19 cellular contexts compared by ENCODE assay signal in the genomic region with DNA sequence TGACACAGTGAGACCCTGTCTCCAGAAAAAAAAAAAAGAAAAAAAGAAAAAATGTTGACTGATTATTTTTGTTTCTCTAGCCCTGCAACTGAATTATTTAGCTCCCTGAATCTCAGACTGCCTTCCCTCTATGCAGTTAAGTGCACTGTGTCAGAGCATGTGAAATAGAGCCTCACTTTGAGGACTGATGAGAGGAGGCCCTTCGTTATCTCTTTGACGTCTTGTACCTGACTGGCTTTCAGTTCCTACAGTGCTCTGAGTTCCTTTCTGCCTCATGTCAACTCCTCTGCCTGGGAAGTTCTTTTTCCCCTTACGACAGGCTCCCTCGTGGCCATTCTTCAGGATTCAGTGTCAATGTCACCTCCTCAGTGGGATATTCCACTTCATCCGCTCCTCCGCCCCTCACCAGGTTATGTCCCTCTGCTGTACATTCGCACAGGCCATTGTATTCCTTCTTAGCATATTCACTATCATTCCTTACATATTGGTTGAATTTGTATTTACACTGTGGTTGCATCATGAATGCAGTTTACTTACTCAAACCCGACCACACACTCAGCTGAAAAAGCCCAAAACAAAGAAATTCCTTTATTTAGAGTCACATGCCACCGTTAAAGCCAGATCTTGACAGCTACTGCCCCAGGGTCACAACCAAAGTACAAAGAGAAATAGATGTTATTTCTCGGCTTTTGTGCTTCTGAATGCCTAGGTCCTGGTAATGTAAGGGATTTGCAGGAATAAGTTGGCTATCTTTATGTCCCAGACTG. TPM values are rescaled to one million over a fixed set of nuclear protein-coding genes. Genes with fewer than 3 reads are reported as not detected.
DNase-seq lines count a peak whose midpoint lies in the region; FAIRE-seq and TF ChIP-seq lines count a peak whose summit lies in the region.
"Had no signal": no experiment of that assay in that cellular context is flagged by ENCODE, and none has a peak within 500 bp of the region (broad histone marks: within the 10 kb centered on the region; RNA-seq: fewer than 3 reads in every experiment).

No MANE protein-coding gene starts in this region.

- H3K9me3 ChIP-seq in HAP-1 (peaks cover 8% of the 10 kb centered on the region), adipocyte (ENCODE audit: control insufficient read depth, low read length) (no peaks in the 10 kb centered on the region)
- H3K9me3 ChIP-seq: heart right ventricle had no signal

- DNase-seq in A172 (ENCODE audit: low spot score) (peak; percentile 72), HAP-1 (ENCODE audit: low spot score in 2 of 2) (peak; percentile 64 to 76), adipocyte (ENCODE audit: low read depth) (peak; percentile 86), fibroblast of pulmonary artery (ENCODE audit: low read depth) (peak; percentile 56), NCI-H146 (lab: John Stamatoyannopoulos, UW) (no peak), endothelial cell (ENCODE audit: low spot score) (no peak), D721Med (ENCODE audit: insufficient read length, low spot score) (no peak), T1000 (lab: John Stamatoyannopoulos, UW) (no peak)
- DNase-seq: activated CD8-positive, alpha-beta T cell treated with anti-CD3 and anti-CD28 coated beads for 36 hours; activated naive CD8-positive, alpha-beta T cell treated with anti-CD3 and anti-CD28 coated beads, Interleukin-2, amount 50 U/mL, for 24 hours; COR-L47; GDM1; heart right ventricle; islet precursor cell; NCI-H1694; NCI-H510A had no signal

- H3K27me3 ChIP-seq in HAP-1 (ENCODE audit: low read depth) (no peaks in the 10 kb centered on the region), adipocyte (replicated peaks; ENCODE audit: control insufficient read depth, insufficient read depth, low read length) (no peaks in the 10 kb centered on the region)
- H3K27me3 ChIP-seq: heart right ventricle had no signal

- H3K4me1 Mint-ChIP-seq in endothelial cell (ENCODE audit: unreplicated experiment) = no peaks in the 10 kb centered on the region

- no peaks in the 10 kb centered on the region for H3K9me3 Mint-ChIP-seq in endothelial cell (ENCODE audit: unreplicated experiment)
- H3K9me3 Mint-ChIP-seq: activated CD8-positive, alpha-beta T cell treated with anti-CD3 and anti-CD28 coated beads for 36 hours; activated naive CD8-positive, alpha-beta T cell treated with anti-CD3 and anti-CD28 coated beads, Interleukin-2, amount 50 U/mL, for 24 hours; activated T-helper 1 cell treated with anti-CD3 and anti-CD28 coated beads, Interleukin-12 subunit alpha, Interleukin-12 subunit beta, Interleukin-2, Interleukin-4 antibody, amounts not matched to agents 30 ng/mL and 10 ng/mL and 1 ng/mL, durations not matched to agents 14 hours and 24 hours and 36 hours; natural killer cell treated with Interleukin-12 subunit alpha and Interleukin-12 subunit beta and Interleukin-15 and Interleukin-18, amount 100 ng/mL, for 72 hours; stimulated activated naive CD8-positive, alpha-beta T cell treated with anti-CD3 and anti-CD28 coated beads, Interleukin-15, Interleukin-2, amounts not matched to agents 100 ng/mL and 50 ng/mL, for 24 hours had no signal

- FAIRE-seq in D721Med (lab: Jason Lieb, UNC) = no peak

- no peak overlapping the region for H3K4me3 Mint-ChIP-seq in endothelial cell (ENCODE audit: unreplicated experiment)
- H3K4me3 Mint-ChIP-seq: activated CD8-positive, alpha-beta T cell treated with anti-CD3 and anti-CD28 coated beads for 36 hours; activated naive CD8-positive, alpha-beta T cell treated with anti-CD3 and anti-CD28 coated beads, Interleukin-2, amount 50 U/mL, for 24 hours; activated T-helper 1 cell treated with anti-CD3 and anti-CD28 coated beads, Interleukin-12 subunit alpha, Interleukin-12 subunit beta, Interleukin-2, Interleukin-4 antibody, amounts not matched to agents 30 ng/mL and 10 ng/mL and 1 ng/mL, durations not matched to agents 14 hours and 24 hours and 36 hours; natural killer cell treated with Interleukin-12 subunit alpha and Interleukin-12 subunit beta and Interleukin-15 and Interleukin-18, amount 100 ng/mL, for 72 hours; stimulated activated naive CD8-positive, alpha-beta T cell treated with anti-CD3 and anti-CD28 coated beads, Interleukin-15, Interleukin-2, amounts not matched to agents 100 ng/mL and 50 ng/mL, for 24 hours had no signal

- in situ Hi-C loops in HAP-1 (cut with MboI; ENCODE audit: low sequenced_read_pairs) = no loop called here

- H3K27ac Mint-ChIP-seq in endothelial cell (ENCODE audit: unreplicated experiment) = no peak overlapping the region
- H3K27ac Mint-ChIP-seq: activated CD8-positive, alpha-beta T cell treated with anti-CD3 and anti-CD28 coated beads for 36 hours; activated T-helper 1 cell treated with anti-CD3 and anti-CD28 coated beads, Interleukin-12 subunit alpha, Interleukin-12 subunit beta, Interleukin-2, Interleukin-4 antibody, amounts not matched to agents 30 ng/mL and 10 ng/mL and 1 ng/mL, durations not matched to agents 14 hours and 24 hours and 36 hours; natural killer cell treated with Interleukin-12 subunit alpha and Interleukin-12 subunit beta and Interleukin-15 and Interleukin-18, amount 100 ng/mL, for 72 hours; stimulated activated naive CD8-positive, alpha-beta T cell treated with anti-CD3 and anti-CD28 coated beads, Interleukin-15, Interleukin-2, amounts not matched to agents 100 ng/mL and 50 ng/mL, for 24 hours had no signal

- H3K36me3 ChIP-seq in HAP-1 (replicated peaks) (no peaks in the 10 kb centered on the region), adipocyte (ENCODE audit: control insufficient read depth, insufficient read depth, low read length, severe bottlenecking) (no peaks in the 10 kb centered on the region)
- H3K36me3 ChIP-seq: heart right ventricle had no signal

- no peak for TF ChIP-seq CTCF in fibroblast of pulmonary artery (IDR thresholded peaks at IDR 0.05; ENCODE audit: low read length, missing control alignments)
- TF ChIP-seq CTCF in endothelial cell (IDR thresholded peaks at IDR 0.05; ENCODE audit: unreplicated experiment) = no peak
- TF ChIP-seq CTCF in D721Med (IDR thresholded peaks at IDR 0.05; ENCODE audit: insufficient read depth, missing control alignments) = no peak

- no peaks in the 10 kb centered on the region for H3K36me3 Mint-ChIP-seq in endothelial cell (ENCODE audit: low read depth, unreplicated experiment)
- H3K36me3 Mint-ChIP-seq: natural killer cell treated with Interleukin-12 subunit alpha and Interleukin-12 subunit beta and Interleukin-15 and Interleukin-18, amount 100 ng/mL, for 72 hours had no signal

- no peak overlapping the region for H3K9ac ChIP-seq in adipocyte (ENCODE audit: low read length)

- H3K4me3 ChIP-seq in HAP-1 = no peak overlapping the region
- H3K4me3 ChIP-seq in adipocyte (ENCODE audit: low read length) = no peak overlapping the region
- no peak overlapping the region for H3K4me3 ChIP-seq in fibroblast of pulmonary artery (replicated peaks; ENCODE audit: low read depth, low read length)
- H3K4me3 ChIP-seq: heart right ventricle had no signal

- H3K4me1 ChIP-seq in HAP-1 (peaks cover 14% of the 10 kb centered on the region), adipocyte (ENCODE audit: control insufficient read depth, insufficient read depth, low read length) (peaks cover 50% of the 10 kb centered on the region)

- H3K27me3 Mint-ChIP-seq in endothelial cell (ENCODE audit: unreplicated experiment) = peaks cover 2% of the 10 kb centered on the region
- H3K27me3 Mint-ChIP-seq: stimulated activated naive CD8-positive, alpha-beta T cell treated with anti-CD3 and anti-CD28 coated beads, Interleukin-15, Interleukin-2, amounts not matched to agents 100 ng/mL and 50 ng/mL, for 24 hours had no signal

RNA-seq across cellular contexts. Expression of gene CAMK2G, which starts 18.1 kb away (rescaled TPM):
- 36.6 and 38.5 TPM in 2 replicates for total RNA-seq in A172 (2014; rRNA removed; shearing (Covaris generic))
- 27.7 TPM for total RNA-seq in endothelial cell (ENCODE audit: unreplicated experiment)

RNA-seq across cellular contexts. Expression of gene PLAU, which starts 18.4 kb away (rescaled TPM):
- 6.7 and 8.9 TPM in 2 replicates for total RNA-seq in A172 (2014; rRNA removed; shearing (Covaris generic))
- total RNA-seq in endothelial cell (ENCODE audit: unreplicated experiment) = 19.5 TPM
- total RNA-seq: natural killer cell treated with Interleukin-12 subunit alpha and Interleukin-12 subunit beta and Interleukin-15 and Interleukin-18, amount 100 ng/mL, for 72 hours had no signal

Comparison
In these comparisons a context has a peak if more than half of its experiments do, and no peak if none do; other contexts are left out.
1. DNase-seq: peak in A172 (single experiment), HAP-1 (2 of 2), adipocyte (single experiment) and fibroblast of pulmonary artery (single experiment); none in NCI-H146 (single experiment), endothelial cell (single experiment), D721Med (single experiment) and T1000 (single experiment).